Comparison of ENCODE assay signal across 8 cellular contexts in genomic region chr9:79477955-79478751, GRCh38.
DNase-seq lines count a peak whose midpoint lies in the region; ATAC-seq and TF ChIP-seq lines count a peak whose summit lies in the region.

No MANE protein-coding gene starts in this region.

- no peak overlapping the region for H3K27ac Mint-ChIP-seq in activated CD4-positive, alpha-beta T cell treated with anti-CD3 and anti-CD28 coated beads, Interleukin-2, amount 10 ng/mL, durations not matched to agents 24 days and 14 days
- H3K27ac Mint-ChIP-seq in glutamatergic neuron (ENCODE audit: unreplicated experiment), result no peak overlapping the region
- peak overlapping the region; percentile 85 for H3K27ac Mint-ChIP-seq in stimulated activated naive CD8-positive, alpha-beta T cell treated with anti-CD3 and anti-CD28 coated beads, Interleukin-15, Interleukin-2, amounts not matched to agents 100 ng/mL and 50 ng/mL, for 24 hours

- no peaks in the 10 kb centered on the region for H3K9me3 Mint-ChIP-seq in activated CD4-positive, alpha-beta T cell treated with anti-CD3 and anti-CD28 coated beads, Interleukin-2, amount 10 ng/mL, durations not matched to agents 24 days and 14 days
- H3K9me3 Mint-ChIP-seq in glutamatergic neuron (ENCODE audit: unreplicated experiment), result no peaks in the 10 kb centered on the region
- H3K9me3 Mint-ChIP-seq in stimulated activated naive CD8-positive, alpha-beta T cell treated with anti-CD3 and anti-CD28 coated beads, Interleukin-15, Interleukin-2, amounts not matched to agents 100 ng/mL and 50 ng/mL, for 24 hours, result peaks cover 3% of the 10 kb centered on the region

- TF ChIP-seq CTCF in glutamatergic neuron (IDR thresholded peaks at IDR 0.05; ENCODE audit: partially characterized antibody, unreplicated experiment), result no peak

- ATAC-seq in GM18517 (IDR thresholded peaks at IDR 0.05; ENCODE audit: unreplicated experiment), result peak; percentile 54
- ATAC-seq in HG03432 (IDR thresholded peaks at IDR 0.05; ENCODE audit: unreplicated experiment), result peak; percentile 80

- intact Hi-C loops in activated CD4-positive, alpha-beta T cell treated with anti-CD3 and anti-CD28 coated beads, Interleukin-2, amount 10 ng/mL, durations not matched to agents 24 days and 14 days (cut with micrococcal nuclease), result loop anchor here (10.0 kb wide), 1 partner anchor 697 kb away; no protein-coding TSS in a partner anchor

- peaks cover 1% of the 10 kb centered on the region for H3K4me1 Mint-ChIP-seq in activated CD4-positive, alpha-beta T cell treated with anti-CD3 and anti-CD28 coated beads, Interleukin-2, amount 10 ng/mL, durations not matched to agents 24 days and 14 days
- H3K4me1 Mint-ChIP-seq in glutamatergic neuron (ENCODE audit: low read depth, unreplicated experiment), result peaks cover 15% of the 10 kb centered on the region
- H3K4me1 Mint-ChIP-seq in stimulated activated naive CD8-positive, alpha-beta T cell treated with anti-CD3 and anti-CD28 coated beads, Interleukin-15, Interleukin-2, amounts not matched to agents 100 ng/mL and 50 ng/mL, for 24 hours (ENCODE audit: low read depth), result peaks cover 17% of the 10 kb centered on the region

- DNase-seq in AG20443 (ENCODE audit: low spot score), result peak; percentile 22
- peak; percentile 59 for DNase-seq in activated CD4-positive, alpha-beta T cell treated with anti-CD3 and anti-CD28 coated beads, Interleukin-2, amount 10 ng/mL, durations not matched to agents 24 days and 14 days
- DNase-seq in glutamatergic neuron, result peak; percentile 31
- no peak for DNase-seq in SHP77 treated with DMSO at 0.1 percent for 48 hours (lab: John Stamatoyannopoulos, UW)
- no peak for DNase-seq in T-helper 9 cell

- H3K36me3 Mint-ChIP-seq in activated CD4-positive, alpha-beta T cell treated with anti-CD3 and anti-CD28 coated beads, Interleukin-2, amount 10 ng/mL, durations not matched to agents 24 days and 14 days (ENCODE audit: low read depth), result no peaks in the 10 kb centered on the region
- no peaks in the 10 kb centered on the region for H3K36me3 Mint-ChIP-seq in glutamatergic neuron (ENCODE audit: unreplicated experiment)
- H3K36me3 Mint-ChIP-seq in stimulated activated naive CD8-positive, alpha-beta T cell treated with anti-CD3 and anti-CD28 coated beads, Interleukin-15, Interleukin-2, amounts not matched to agents 100 ng/mL and 50 ng/mL, for 24 hours (ENCODE audit: low read depth), result no peaks in the 10 kb centered on the region

- no peaks in the 10 kb centered on the region for H3K27me3 Mint-ChIP-seq in activated CD4-positive, alpha-beta T cell treated with anti-CD3 and anti-CD28 coated beads, Interleukin-2, amount 10 ng/mL, durations not matched to agents 24 days and 14 days
- peaks cover 2% of the 10 kb centered on the region for H3K27me3 Mint-ChIP-seq in glutamatergic neuron (ENCODE audit: unreplicated experiment)
- no peaks in the 10 kb centered on the region for H3K27me3 Mint-ChIP-seq in stimulated activated naive CD8-positive, alpha-beta T cell treated with anti-CD3 and anti-CD28 coated beads, Interleukin-15, Interleukin-2, amounts not matched to agents 100 ng/mL and 50 ng/mL, for 24 hours

- H3K4me3 Mint-ChIP-seq in activated CD4-positive, alpha-beta T cell treated with anti-CD3 and anti-CD28 coated beads, Interleukin-2, amount 10 ng/mL, durations not matched to agents 24 days and 14 days, result no peak overlapping the region
- no peak overlapping the region for H3K4me3 Mint-ChIP-seq in glutamatergic neuron (ENCODE audit: unreplicated experiment)
- no peak overlapping the region for H3K4me3 Mint-ChIP-seq in stimulated activated naive CD8-positive, alpha-beta T cell treated with anti-CD3 and anti-CD28 coated beads, Interleukin-15, Interleukin-2, amounts not matched to agents 100 ng/mL and 50 ng/mL, for 24 hours

Comparison
In these comparisons a context has a peak if more than half of its experiments do, and no peak if none do; other contexts are left out.
1. DNase-seq: peak in AG20443 (single experiment), activated CD4-positive, alpha-beta T cell treated with anti-CD3 and anti-CD28 coated beads, Interleukin-2, amount 10 ng/mL, durations not matched to agents 24 days and 14 days (single experiment) and glutamatergic neuron (single experiment); none in SHP77 treated with DMSO at 0.1 percent for 48 hours (single experiment) and T-helper 9 cell (single experiment).